Comparison of ENCODE assay signal across 16 cellular contexts in the genomic region with DNA sequence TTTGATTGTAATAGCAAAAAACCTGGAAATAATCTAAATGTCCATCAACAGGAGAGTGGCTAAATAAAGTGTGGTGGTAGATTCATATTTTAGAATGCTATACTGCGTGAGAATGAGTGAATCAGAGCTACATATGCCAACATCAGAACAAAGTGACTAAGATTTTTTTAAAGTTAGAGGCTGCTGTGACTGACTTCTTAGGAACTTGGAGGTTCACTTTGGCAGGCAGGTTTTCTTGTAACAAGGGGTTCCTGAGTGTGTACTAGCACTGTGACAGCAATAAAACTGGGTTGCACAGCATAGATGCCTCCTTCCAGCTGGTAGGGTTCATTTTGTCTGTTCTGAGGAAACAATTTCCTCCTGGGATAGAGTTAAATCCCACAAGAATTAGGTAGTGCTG.
DNase-seq lines count a peak whose midpoint lies in the region; ATAC-seq and TF ChIP-seq lines count a peak whose summit lies in the region.
"Had no signal": no experiment of that assay in that cellular context is flagged by ENCODE, and none has a peak within 500 bp of the region (broad histone marks: within the 10 kb centered on the region; RNA-seq: fewer than 3 reads in every experiment).

No MANE protein-coding gene starts in this region.

- no peak overlapping the region for H4K8ac ChIP-seq in mesenchymal stem cell (ENCODE audit: low read length)

- no peak for TF ChIP-seq POLR2A in tibial nerve (IDR thresholded peaks at IDR 0.05)

- H2AFZ ChIP-seq in mesenchymal stem cell (ENCODE audit: low read depth, low read length), result no peak overlapping the region
- H2AFZ ChIP-seq: GM23338 had no signal

- H3K36me3 ChIP-seq in left ventricle myocardium inferior (no peaks in the 10 kb centered on the region), right atrium auricular region (no peaks in the 10 kb centered on the region), RWPE2 (ENCODE audit: low read depth) (no peaks in the 10 kb centered on the region), tibial nerve (no peaks in the 10 kb centered on the region), tibial artery (peaks cover 31 to 38% (median 35%) of the 10 kb centered on the region in 3 donors), mesenchymal stem cell (ENCODE audit: control insufficient read depth in 1 of 2, insufficient read depth in 2 of 2, low read depth in 1 of 2, low read length in 2 of 2) (peaks cover 0 to 6% of the 10 kb centered on the region in 2 experiments)

- H2BK120ac ChIP-seq in mesenchymal stem cell (ENCODE audit: low read depth, low read length), result no peak overlapping the region

- WGBS in tibial nerve, 2 donors, result 89 to 100% methylated on average over 1 of the region's 1 CpG
- WGBS in mesenchymal stem cell, result 77% methylated on average over 1 of the region's 1 CpG

- no peak overlapping the region for H3K4me2 ChIP-seq in mesenchymal stem cell (ENCODE audit: low read length, poor library complexity, severe bottlenecking)
- H3K4me2 ChIP-seq: GM23338 had no signal

- H3K27ac ChIP-seq in left ventricle myocardium inferior (replicated peaks), result peak overlapping the region; percentile 85
- H3K27ac ChIP-seq in right atrium auricular region, result peak overlapping the region in 1 of 2 donors; percentile 12
- H3K27ac ChIP-seq in RWPE2 (ENCODE audit: poor library complexity, severe bottlenecking), result no peak overlapping the region
- no peak overlapping the region for H3K27ac ChIP-seq in tibial nerve
- H3K27ac ChIP-seq in tibial artery, result no peak overlapping the region
- no peak overlapping the region for H3K27ac ChIP-seq in mesenchymal stem cell (ENCODE audit: low read length, poor library complexity, severe bottlenecking)
- H3K27ac ChIP-seq: 22Rv1 had no signal

- H2BK12ac ChIP-seq in mesenchymal stem cell (ENCODE audit: low read length in 2 of 2), result no peak overlapping the region

- intact Hi-C loops in left ventricle myocardium inferior (cut with micrococcal nuclease), result no loop called here
- intact Hi-C loops in tibial artery (cut with DNase I; ENCODE audit: low total_unique reads), result no loop called here

- no peaks in the 10 kb centered on the region for H3K27me3 ChIP-seq in left ventricle myocardium inferior (ENCODE audit: low read depth)
- no peaks in the 10 kb centered on the region for H3K27me3 ChIP-seq in right atrium auricular region
- peaks cover 3% of the 10 kb centered on the region for H3K27me3 ChIP-seq in RWPE2 (ENCODE audit: insufficient read depth, poor library complexity, severe bottlenecking)
- no peaks in the 10 kb centered on the region for H3K27me3 ChIP-seq in tibial nerve
- no peaks in the 10 kb centered on the region for H3K27me3 ChIP-seq in tibial artery
- H3K27me3 ChIP-seq in mesenchymal stem cell (ENCODE audit: control insufficient read depth in 1 of 2, insufficient read depth in 1 of 2, low read length in 2 of 2), result no peaks in the 10 kb centered on the region

- H3K23ac ChIP-seq in mesenchymal stem cell (ENCODE audit: low read length in 2 of 2), result no peak overlapping the region

- no peak for TF ChIP-seq EP300 in tibial nerve (IDR thresholded peaks at IDR 0.05)

- no peak overlapping the region for H3K9ac ChIP-seq in mesenchymal stem cell (ENCODE audit: low read length)

- H3K79me1 ChIP-seq in mesenchymal stem cell (replicated peaks; ENCODE audit: low read length, poor library complexity, severe bottlenecking), result no peaks in the 10 kb centered on the region

- no peak for DNase-seq in left ventricle myocardium inferior
- DNase-seq in right atrium auricular region (ENCODE audit: low spot score), result no peak
- no peak for DNase-seq in RWPE2 (ENCODE audit: low spot score)
- DNase-seq in hepatic stellate cell (ENCODE audit: low spot score), result peak; percentile 1
- DNase-seq in tibial nerve (ENCODE audit: low spot score in 2 of 2), result no peak
- no peak for DNase-seq in tibial artery
- no peak for DNase-seq in mesenchymal stem cell
- DNase-seq: CD4-positive, CD25-positive, alpha-beta regulatory T cell; DMS53; GF-D8; H7; KG1 had no signal

- H3K18ac ChIP-seq in mesenchymal stem cell (ENCODE audit: low read depth in 1 of 2, low read length in 2 of 2), result no peak overlapping the region

- no peak for TF ChIP-seq CTCF in left ventricle myocardium inferior (IDR thresholded peaks at IDR 0.05; ENCODE audit: borderline replicate concordance)
- no peak for TF ChIP-seq CTCF in right atrium auricular region (IDR thresholded peaks at IDR 0.05)
- TF ChIP-seq CTCF in RWPE2 (IDR thresholded peaks at IDR 0.05; ENCODE audit: poor library complexity, severe bottlenecking), result no peak
- no peak for TF ChIP-seq CTCF in tibial nerve (IDR thresholded peaks at IDR 0.05)
- no peak for TF ChIP-seq CTCF in tibial artery (IDR thresholded peaks at IDR 0.05)

- ATAC-seq in RWPE2 (ENCODE audit: low read depth), result peak; percentile 17; the same call in 1 of the 3 replicates
- no peak for ATAC-seq in HG02759 (IDR thresholded peaks at IDR 0.05; ENCODE audit: unreplicated experiment)
- ATAC-seq: GM12878, GM23338 had no signal

- H4K91ac ChIP-seq in mesenchymal stem cell (ENCODE audit: low read length), result no peak overlapping the region

- no peak overlapping the region for H2AK5ac ChIP-seq in mesenchymal stem cell (ENCODE audit: low read length, severe bottlenecking)

- no peak overlapping the region for H2BK5ac ChIP-seq in mesenchymal stem cell (ENCODE audit: low read depth, low read length, poor library complexity, severe bottlenecking)

- H3K4me3 ChIP-seq in left ventricle myocardium inferior (no peak overlapping the region), right atrium auricular region (no peak overlapping the region), RWPE2 (ENCODE audit: severe bottlenecking) (no peak overlapping the region), tibial nerve (no peak overlapping the region), tibial artery (no peak overlapping the region), mesenchymal stem cell (ENCODE audit: insufficient read depth in 1 of 2, low read depth in 1 of 2, low read length in 2 of 2) (no peak overlapping the region)
- H3K4me3 ChIP-seq: GM12878, GM23338 had no signal

- H3K14ac ChIP-seq in mesenchymal stem cell (ENCODE audit: low read length in 2 of 2), result no peak overlapping the region

- H3K9me3 ChIP-seq in left ventricle myocardium inferior (replicated peaks), result no peaks in the 10 kb centered on the region
- no peaks in the 10 kb centered on the region for H3K9me3 ChIP-seq in right atrium auricular region
- no peaks in the 10 kb centered on the region for H3K9me3 ChIP-seq in RWPE2 (ENCODE audit: severe bottlenecking)
- no peaks in the 10 kb centered on the region for H3K9me3 ChIP-seq in tibial nerve
- H3K9me3 ChIP-seq in tibial artery, result no peaks in the 10 kb centered on the region
- H3K9me3 ChIP-seq in mesenchymal stem cell (ENCODE audit: control insufficient read depth, low read length), result no peaks in the 10 kb centered on the region

- H3K4me1 ChIP-seq in left ventricle myocardium inferior (peaks cover 74% of the 10 kb centered on the region), right atrium auricular region (peaks cover 0 to 25% of the 10 kb centered on the region in 2 donors), RWPE2 (ENCODE audit: insufficient read depth, poor library complexity, severe bottlenecking) (no peaks in the 10 kb centered on the region), tibial nerve (no peaks in the 10 kb centered on the region), tibial artery (peaks cover 0 to 18% (median 8%) of the 10 kb centered on the region in 4 donors), mesenchymal stem cell (ENCODE audit: control insufficient read depth, insufficient read depth, low read depth, low read length) (no peaks in the 10 kb centered on the region)

- no peak overlapping the region for H2BK15ac ChIP-seq in mesenchymal stem cell (ENCODE audit: low read depth, poor library complexity, severe bottlenecking)

- H3K4ac ChIP-seq in mesenchymal stem cell (ENCODE audit: low read depth in 1 of 2, low read length in 2 of 2), result no peak overlapping the region
